In the genomic region with DNA sequence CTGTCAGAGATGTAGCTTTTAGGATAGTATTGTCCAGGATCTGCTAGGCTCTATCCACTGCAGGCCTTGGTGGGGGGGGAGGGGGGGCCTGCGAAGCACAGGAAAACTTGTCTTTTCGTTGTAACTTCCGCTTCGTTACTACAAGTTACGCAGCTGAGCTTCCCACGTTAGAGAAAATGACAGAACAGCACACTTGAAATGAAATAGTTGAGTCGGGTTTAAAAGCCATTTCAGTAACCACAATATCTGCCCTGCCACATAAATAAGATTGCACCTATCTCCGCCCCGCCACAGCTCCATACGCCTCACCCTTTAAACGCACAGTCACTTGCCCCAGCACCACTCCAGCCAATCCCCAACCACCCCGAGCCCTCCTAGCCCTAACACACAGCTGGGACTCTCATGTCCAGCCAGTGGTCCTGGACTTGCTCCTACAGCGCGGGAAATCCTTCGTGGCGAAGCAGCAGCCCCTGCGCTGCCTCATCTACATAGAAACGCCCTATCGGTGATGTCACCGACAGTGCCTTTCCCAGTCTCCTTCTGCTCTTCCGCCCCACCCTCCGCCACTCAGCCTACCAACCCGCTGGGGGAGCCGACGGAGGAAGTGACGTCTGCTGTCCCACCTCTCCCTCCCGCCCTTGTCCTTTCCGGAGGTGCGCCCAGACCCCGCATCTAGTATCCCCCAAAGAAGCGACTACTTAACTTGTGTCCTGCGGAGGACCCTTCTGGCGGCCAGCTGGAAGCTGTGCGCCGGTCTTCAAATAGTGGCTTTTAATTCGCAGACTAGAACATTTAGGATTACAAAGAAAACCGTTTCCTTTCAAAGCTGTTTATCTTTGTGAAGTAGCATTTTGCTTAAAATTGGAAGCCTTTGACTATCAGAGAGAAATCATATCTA, we compare ENCODE assay signal across 8 cellular contexts. TPM values are rescaled to one million over a fixed set of nuclear protein-coding genes. Genes with fewer than 3 reads are reported as not detected.
DNase-seq lines count a peak whose midpoint lies in the region; ATAC-seq and TF ChIP-seq lines count a peak whose summit lies in the region.
"Not testable (repeated sequence)": the region's sequence is repeated elsewhere in the genome, so short reads cannot be mapped to it uniquely, and the experiment has no call there.

No MANE protein-coding gene starts in this region.

- H3K9me3 ChIP-seq in ectodermal cell (ENCODE audit: control insufficient read depth, low read length), result not testable (repeated sequence)

- H3K27ac ChIP-seq in ectodermal cell (ENCODE audit: insufficient read depth, low read depth, low read length, poor library complexity, severe bottlenecking), result peak overlapping the region; percentile 96

- ATAC-seq in HG03175 (IDR thresholded peaks at IDR 0.05; ENCODE audit: unreplicated experiment) (peak; percentile 82), left lobe of liver (peak; percentile 99)

- H3K4me1 ChIP-seq in ectodermal cell (ENCODE audit: control insufficient read depth, insufficient read depth, low read length), result not testable (repeated sequence)

- peak; percentile 91 for DNase-seq in Ammon's horn (ENCODE audit: low spot score)
- peak; percentile 62 for DNase-seq in NK-92 treated with Interleukin-12 subunit alpha and Interleukin-12 subunit beta, amount 100 ng/mL, for 24 hours (lab: John Stamatoyannopoulos, UW)
- peak; percentile 98 for DNase-seq in activated CD8-positive, alpha-beta memory T cell treated with anti-CD3 and anti-CD28 coated beads for 24 hours
- DNase-seq in left lobe of liver (ENCODE audit: low spot score), result peak; percentile 53
- DNase-seq in stimulated activated CD4-positive, alpha-beta T cell treated with anti-CD3 and anti-CD28 coated beads, Interleukin-15, amount 100 ng/mL, for 24 hours, result peak; percentile 74

- 7 to 10% methylated on average over 14 to 26 of the region's 37 CpGs for WGBS in ectodermal cell, 2 experiments

- not testable (repeated sequence) for H3K36me3 ChIP-seq in ectodermal cell (ENCODE audit: control insufficient read depth, insufficient read depth, low read length)

- not testable (repeated sequence) for H3K27me3 ChIP-seq in ectodermal cell (ENCODE audit: control insufficient read depth, insufficient read depth, low read length, poor library complexity, severe bottlenecking)

- TF ChIP-seq POLR2A in GM19099 (IDR thresholded peaks at IDR 0.05; ENCODE audit: extremely low read depth, insufficient read length, low read depth), result peak; percentile 87

- H3K4me3 ChIP-seq in ectodermal cell (ENCODE audit: insufficient read depth, low read depth, low read length), result peak overlapping the region; percentile 25

RNA-seq across cellular contexts. Expression of a gene that starts 46.2 kb away (rescaled TPM):
- not detected for polyA plus RNA-seq in ectodermal cell (2013, experiment 1 of 4)
- polyA plus RNA-seq in ectodermal cell (2013, experiment 2 of 4), result not detected
- polyA plus RNA-seq in ectodermal cell (2013, experiment 3 of 4), result not detected
- not detected for polyA plus RNA-seq in ectodermal cell (2013, experiment 4 of 4)
- not detected for total RNA-seq in left lobe of liver

Comparison
In these comparisons a context has a peak if more than half of its experiments do, and no peak if none do; other contexts are left out.
1. Peak in every context shown above with its lines: DNase-seq, ATAC-seq, H3K4me3 ChIP-seq and H3K27ac ChIP-seq.